Comparison of ENCODE assay signal across 30 cellular contexts in the genomic region with DNA sequence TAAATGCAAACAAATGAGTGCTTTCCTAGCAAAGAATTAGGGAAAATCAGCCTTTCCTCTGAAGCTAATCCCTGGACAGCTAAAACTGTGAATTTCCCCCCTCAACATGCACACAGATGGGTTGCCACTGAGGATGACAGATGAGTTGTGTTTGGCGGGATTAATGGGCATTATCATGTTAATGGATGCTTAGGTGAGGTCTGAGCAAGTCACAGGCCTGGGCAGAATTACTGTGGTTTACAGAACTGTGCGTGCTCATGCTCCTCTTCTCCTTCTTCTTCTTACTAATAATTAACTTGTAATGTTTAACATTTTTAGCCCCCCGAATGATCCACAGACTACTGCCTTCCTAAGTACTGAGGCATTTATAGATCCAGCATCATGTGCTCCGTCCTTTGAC.
DNase-seq lines count a peak whose midpoint lies in the region; TF ChIP-seq lines count a peak whose summit lies in the region.
"Had no signal": no experiment of that assay in that cellular context is flagged by ENCODE, and none has a peak within 500 bp of the region (broad histone marks: within the 10 kb centered on the region; RNA-seq: fewer than 3 reads in every experiment).

No MANE protein-coding gene starts in this region.

- H3K9me3 Mint-ChIP-seq in endodermal cell (no peaks in the 10 kb centered on the region), neural crest cell (no peaks in the 10 kb centered on the region)
- H3K9me3 Mint-ChIP-seq: stimulated activated naive CD8-positive, alpha-beta T cell treated with anti-CD3 and anti-CD28 coated beads, Interleukin-15, Interleukin-2, amounts not matched to agents 100 ng/mL and 50 ng/mL, for 24 hours had no signal

- no peaks in the 10 kb centered on the region for H3K36me3 Mint-ChIP-seq in endodermal cell (ENCODE audit: low read depth)
- H3K36me3 Mint-ChIP-seq in neural crest cell (ENCODE audit: low read depth), result no peaks in the 10 kb centered on the region
- H3K36me3 Mint-ChIP-seq: activated naive CD4-positive, alpha-beta T cell treated with anti-CD3 and anti-CD28 coated beads, Interleukin-2, amount 50 U/mL, for 72 hours; CD8-positive, alpha-beta T cell; memory B cell had no signal

- no peak overlapping the region for H3K9ac ChIP-seq in endodermal cell (ENCODE audit: extremely low read depth, low read length, poor library complexity, severe bottlenecking)

- peaks cover 3% of the 10 kb centered on the region for H3K4me1 ChIP-seq in endodermal cell (ENCODE audit: control insufficient read depth, insufficient read depth, low read length)
- H3K4me1 ChIP-seq in BE2C, result no peaks in the 10 kb centered on the region
- H3K4me1 ChIP-seq: breast epithelium, left lung, right atrium auricular region, SJSA1, testis had no signal

- H3K27me3 ChIP-seq in H7 (ENCODE audit: control insufficient read depth, insufficient read depth, low read length) (no peaks in the 10 kb centered on the region), endodermal cell (ENCODE audit: control insufficient read depth, insufficient read depth, low read length, poor library complexity, severe bottlenecking) (no peaks in the 10 kb centered on the region), BE2C (no peaks in the 10 kb centered on the region)
- H3K27me3 ChIP-seq: breast epithelium, left lung, neutrophil, right atrium auricular region, testis had no signal

- peak overlapping the region; percentile 73 for H3K27ac ChIP-seq in endodermal cell (ENCODE audit: low read depth, low read length)
- H3K27ac ChIP-seq: breast epithelium, left lung, neutrophil, right atrium auricular region, RWPE1, SJSA1, testis, VCaP had no signal

- H3K36me3 ChIP-seq in H7 (replicated peaks; ENCODE audit: control insufficient read depth, insufficient read depth, low read length) (no peaks in the 10 kb centered on the region), endodermal cell (ENCODE audit: control insufficient read depth, insufficient read depth, low read length) (no peaks in the 10 kb centered on the region), BE2C (no peaks in the 10 kb centered on the region)
- H3K36me3 ChIP-seq: breast epithelium, left lung, neutrophil, right atrium auricular region, SJSA1 had no signal

- H3K27me3 Mint-ChIP-seq in endodermal cell (ENCODE audit: insufficient read depth), result peaks cover 4% of the 10 kb centered on the region
- no peaks in the 10 kb centered on the region for H3K27me3 Mint-ChIP-seq in neural crest cell (ENCODE audit: low read depth)
- H3K27me3 Mint-ChIP-seq: B cell, memory B cell had no signal

- H3K4me3 ChIP-seq in H7 (ENCODE audit: insufficient read depth, low read depth, low read length), result no peak overlapping the region
- no peak overlapping the region for H3K4me3 ChIP-seq in endodermal cell (ENCODE audit: low read length)
- no peak overlapping the region for H3K4me3 ChIP-seq in BE2C (ENCODE audit: low read depth, low read length)
- H3K4me3 ChIP-seq: breast epithelium, left lung, right atrium auricular region, SJSA1, smooth muscle cell, testis had no signal

- H3K9me3 ChIP-seq in endodermal cell (ENCODE audit: control insufficient read depth, low read length), result no peaks in the 10 kb centered on the region
- H3K9me3 ChIP-seq in BE2C, result no peaks in the 10 kb centered on the region
- H3K9me3 ChIP-seq: breast epithelium, left lung, neutrophil, right atrium auricular region, SJSA1, testis had no signal

- 22 to 52% methylated on average over 3 to 4 of the region's 4 CpGs for WGBS in endodermal cell (ENCODE audit: insufficient coverage in 1 of 2, insufficient read length in 1 of 2), 2 experiments

- TF ChIP-seq CTCF in endodermal cell (conservative IDR thresholded peaks at IDR 0.05), result no peak
- TF ChIP-seq CTCF in neural crest cell (conservative IDR thresholded peaks at IDR 0.05), result no peak
- TF ChIP-seq CTCF in BE2C (IDR thresholded peaks at IDR 0.05; ENCODE audit: low read depth, low read length), result no peak

- H3K27ac Mint-ChIP-seq in endodermal cell, result peak overlapping the region; percentile 9
- H3K27ac Mint-ChIP-seq in neural crest cell (ENCODE audit: unreplicated experiment), result peak overlapping the region; percentile 76
- H3K27ac Mint-ChIP-seq: activated naive CD4-positive, alpha-beta T cell treated with anti-CD3 and anti-CD28 coated beads, Interleukin-2, amount 50 U/mL, for 72 hours; B cell; CD8-positive, alpha-beta T cell; memory B cell; stimulated activated naive CD8-positive, alpha-beta T cell treated with anti-CD3 and anti-CD28 coated beads, Interleukin-15, Interleukin-2, amounts not matched to agents 100 ng/mL and 50 ng/mL, for 24 hours had no signal

- H3K4me3 Mint-ChIP-seq in endodermal cell, result no peak overlapping the region
- peak overlapping the region; percentile 21 for H3K4me3 Mint-ChIP-seq in neural crest cell
- H3K4me3 Mint-ChIP-seq: B cell; CD8-positive, alpha-beta T cell; memory B cell; stimulated activated naive CD8-positive, alpha-beta T cell treated with anti-CD3 and anti-CD28 coated beads, Interleukin-15, Interleukin-2, amounts not matched to agents 100 ng/mL and 50 ng/mL, for 24 hours had no signal

- peaks cover 24% of the 10 kb centered on the region for H3K4me1 Mint-ChIP-seq in endodermal cell
- H3K4me1 Mint-ChIP-seq in neural crest cell, result peaks cover 48% of the 10 kb centered on the region
- H3K4me1 Mint-ChIP-seq: B cell, memory B cell had no signal

- peak; percentile 50 for DNase-seq in H7
- DNase-seq in NCI-H524 (lab: John Stamatoyannopoulos, UW), result peak; percentile 38 to 91
- peak; percentile 55 for DNase-seq in endodermal cell
- DNase-seq in neural crest cell (ENCODE audit: low read depth, low spot score), result no peak
- DNase-seq in AG20443 (ENCODE audit: low spot score), result no peak
- DNase-seq in GOT3 (lab: John Stamatoyannopoulos, UW), result no peak
- DNase-seq in BE2C, result no peak
- DNase-seq: activated CD4-positive, alpha-beta T cell treated with anti-CD3 and anti-CD28 coated beads for 48 hours; amygdala; CD8-positive, alpha-beta T cell; DMS 273 treated with DMSO at 0.1 percent for 48 hours; HCEC 1CT; islet precursor cell; left lung; NCI-H1694 treated with DMSO at 0.1 percent for 48 hours; NCI-H774; posterior cingulate gyrus; T-helper 9 cell; testis had no signal

Comparison
In these comparisons a context has a peak if more than half of its experiments do, and no peak if none do; other contexts are left out.
1. DNase-seq: peak in H7 (single experiment), NCI-H524 (2 of 2) and endodermal cell (single experiment); none in neural crest cell (single experiment), AG20443 (single experiment), GOT3 (single experiment) and BE2C (single experiment).